Comparison of ENCODE assay signal across 1 cellular context in the genomic region with DNA sequence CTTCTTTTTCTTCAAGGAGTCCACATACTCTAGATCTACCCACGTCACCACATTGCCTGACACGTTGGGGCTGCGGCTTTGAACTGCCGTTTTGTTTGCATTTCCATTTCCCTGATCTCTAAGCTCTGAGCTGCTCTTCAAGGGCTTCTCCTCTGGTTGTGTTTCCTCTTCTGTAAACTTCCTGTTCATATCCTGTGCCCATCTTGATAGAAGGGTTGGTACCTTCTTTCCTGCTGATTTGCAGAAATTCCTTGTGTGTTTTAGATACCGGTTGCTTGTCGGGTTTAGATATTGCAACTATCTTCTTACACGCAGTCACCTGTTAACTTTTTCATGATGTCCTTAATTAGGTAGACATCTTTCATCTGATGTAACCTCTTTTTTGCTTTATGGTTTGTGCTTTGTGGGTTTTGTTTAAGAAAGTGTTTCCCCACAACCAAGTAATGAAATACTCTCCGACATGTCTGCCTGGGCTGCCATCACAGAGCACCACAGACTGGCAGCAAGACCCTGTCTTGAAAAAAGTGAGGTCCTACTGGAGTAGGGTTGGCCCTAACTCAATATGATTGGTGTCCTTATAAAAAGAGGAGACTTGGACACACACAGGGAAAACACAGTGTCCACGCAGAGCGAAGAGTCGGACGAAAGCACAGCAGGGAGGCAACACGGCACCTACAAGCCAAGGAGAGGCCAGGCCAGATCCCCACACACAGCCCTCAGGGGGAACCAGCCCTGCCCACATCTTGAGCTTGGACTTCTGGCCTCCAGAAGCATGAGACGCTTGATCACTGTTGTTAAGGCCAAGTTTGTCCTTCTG.
TF ChIP-seq lines count a peak whose summit lies in the region.

No MANE protein-coding gene starts in this region.

TF ChIP-seq in HepG2, 621 proteins besides CTCF, POLR2A, EP300 and RAD21 (continued from another document and continues in another):
- no peak for TF ChIP-seq ZNF451 (CRISPR knock-in tag; IDR thresholded peaks at IDR 0.05)
- TF ChIP-seq, protein P1, sequence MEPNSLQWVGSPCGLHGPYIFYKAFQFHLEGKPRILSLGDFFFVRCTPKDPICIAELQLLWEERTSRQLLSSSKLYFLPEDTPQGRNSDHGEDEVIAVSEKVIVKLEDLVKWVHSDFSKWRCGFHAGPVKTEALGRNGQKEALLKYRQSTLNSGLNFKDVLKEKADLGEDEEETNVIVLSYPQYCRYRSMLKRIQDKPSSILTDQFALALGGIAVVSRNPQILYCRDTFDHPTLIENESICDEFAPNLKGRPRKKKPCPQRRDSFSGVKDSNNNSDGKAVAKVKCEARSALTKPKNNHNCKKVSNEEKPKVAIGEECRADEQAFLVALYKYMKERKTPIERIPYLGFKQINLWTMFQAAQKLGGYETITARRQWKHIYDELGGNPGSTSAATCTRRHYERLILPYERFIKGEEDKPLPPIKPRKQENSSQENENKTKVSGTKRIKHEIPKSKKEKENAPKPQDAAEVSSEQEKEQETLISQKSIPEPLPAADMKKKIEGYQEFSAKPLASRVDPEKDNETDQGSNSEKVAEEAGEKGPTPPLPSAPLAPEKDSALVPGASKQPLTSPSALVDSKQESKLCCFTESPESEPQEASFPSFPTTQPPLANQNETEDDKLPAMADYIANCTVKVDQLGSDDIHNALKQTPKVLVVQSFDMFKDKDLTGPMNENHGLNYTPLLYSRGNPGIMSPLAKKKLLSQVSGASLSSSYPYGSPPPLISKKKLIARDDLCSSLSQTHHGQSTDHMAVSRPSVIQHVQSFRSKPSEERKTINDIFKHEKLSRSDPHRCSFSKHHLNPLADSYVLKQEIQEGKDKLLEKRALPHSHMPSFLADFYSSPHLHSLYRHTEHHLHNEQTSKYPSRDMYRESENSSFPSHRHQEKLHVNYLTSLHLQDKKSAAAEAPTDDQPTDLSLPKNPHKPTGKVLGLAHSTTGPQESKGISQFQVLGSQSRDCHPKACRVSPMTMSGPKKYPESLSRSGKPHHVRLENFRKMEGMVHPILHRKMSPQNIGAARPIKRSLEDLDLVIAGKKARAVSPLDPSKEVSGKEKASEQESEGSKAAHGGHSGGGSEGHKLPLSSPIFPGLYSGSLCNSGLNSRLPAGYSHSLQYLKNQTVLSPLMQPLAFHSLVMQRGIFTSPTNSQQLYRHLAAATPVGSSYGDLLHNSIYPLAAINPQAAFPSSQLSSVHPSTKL (CRISPR knock-in tag; IDR thresholded peaks at IDR 0.05) = peak; percentile 77
- no peak for TF ChIP-seq ZXDC (CRISPR knock-in tag; IDR thresholded peaks at IDR 0.05)
- TF ChIP-seq THAP8 (CRISPR knock-in tag; IDR thresholded peaks at IDR 0.05; ENCODE audit: borderline replicate concordance) = no peak
- 0 out of 2 replicates have a peak, but pooled peaks have one; percentile 31 for TF ChIP-seq REPIN1 (CRISPR knock-in tag; IDR thresholded peaks at IDR 0.05; ENCODE audit: borderline replicate concordance, low read depth)
- no peak for TF ChIP-seq ZSCAN30 (CRISPR knock-in tag; IDR thresholded peaks at IDR 0.05)
- TF ChIP-seq TAF15 (IDR thresholded peaks at IDR 0.05; ENCODE audit: low read depth, low read length, poor library complexity, severe bottlenecking) = no peak
- TF ChIP-seq THYN1 (CRISPR knock-in tag; IDR thresholded peaks at IDR 0.05; ENCODE audit: borderline replicate concordance, low read depth) = no peak
- TF ChIP-seq TCF12 (IDR thresholded peaks at IDR 0.05) = no peak
- no peak for TF ChIP-seq TCF12 (CRISPR knock-in tag; IDR thresholded peaks at IDR 0.05)
- TF ChIP-seq FOXM1 (CRISPR knock-in tag; IDR thresholded peaks at IDR 0.05) = no peak
- no peak for TF ChIP-seq RARG (CRISPR knock-in tag; IDR thresholded peaks at IDR 0.05; ENCODE audit: low read depth)
- TF ChIP-seq, protein P2, sequence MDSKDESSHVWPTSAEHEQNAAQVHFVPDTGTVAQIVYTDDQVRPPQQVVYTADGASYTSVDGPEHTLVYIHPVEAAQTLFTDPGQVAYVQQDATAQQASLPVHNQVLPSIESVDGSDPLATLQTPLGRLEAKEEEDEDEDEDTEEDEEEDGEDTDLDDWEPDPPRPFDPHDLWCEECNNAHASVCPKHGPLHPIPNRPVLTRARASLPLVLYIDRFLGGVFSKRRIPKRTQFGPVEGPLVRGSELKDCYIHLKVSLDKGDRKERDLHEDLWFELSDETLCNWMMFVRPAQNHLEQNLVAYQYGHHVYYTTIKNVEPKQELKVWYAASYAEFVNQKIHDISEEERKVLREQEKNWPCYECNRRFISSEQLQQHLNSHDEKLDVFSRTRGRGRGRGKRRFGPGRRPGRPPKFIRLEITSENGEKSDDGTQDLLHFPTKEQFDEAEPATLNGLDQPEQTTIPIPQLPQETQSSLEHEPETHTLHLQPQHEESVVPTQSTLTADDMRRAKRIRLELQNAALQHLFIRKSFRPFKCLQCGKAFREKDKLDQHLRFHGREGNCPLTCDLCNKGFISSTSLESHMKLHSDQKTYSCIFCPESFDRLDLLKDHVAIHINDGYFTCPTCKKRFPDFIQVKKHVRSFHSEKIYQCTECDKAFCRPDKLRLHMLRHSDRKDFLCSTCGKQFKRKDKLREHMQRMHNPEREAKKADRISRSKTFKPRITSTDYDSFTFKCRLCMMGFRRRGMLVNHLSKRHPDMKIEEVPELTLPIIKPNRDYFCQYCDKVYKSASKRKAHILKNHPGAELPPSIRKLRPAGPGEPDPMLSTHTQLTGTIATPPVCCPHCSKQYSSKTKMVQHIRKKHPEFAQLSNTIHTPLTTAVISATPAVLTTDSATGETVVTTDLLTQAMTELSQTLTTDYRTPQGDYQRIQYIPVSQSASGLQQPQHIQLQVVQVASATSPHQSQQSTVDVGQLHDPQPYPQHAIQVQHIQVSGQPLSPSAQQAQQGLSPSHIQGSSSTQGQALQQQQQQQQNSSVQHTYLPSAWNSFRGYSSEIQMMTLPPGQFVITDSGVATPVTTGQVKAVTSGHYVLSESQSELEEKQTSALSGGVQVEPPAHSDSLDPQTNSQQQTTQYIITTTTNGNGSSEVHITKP (CRISPR knock-in tag; IDR thresholded peaks at IDR 0.05; ENCODE audit: low read depth) = peak; percentile 43
- TF ChIP-seq SAP130 (CRISPR knock-in tag; IDR thresholded peaks at IDR 0.05; ENCODE audit: low read depth) = peak; percentile 71
- TF ChIP-seq, protein P3, sequence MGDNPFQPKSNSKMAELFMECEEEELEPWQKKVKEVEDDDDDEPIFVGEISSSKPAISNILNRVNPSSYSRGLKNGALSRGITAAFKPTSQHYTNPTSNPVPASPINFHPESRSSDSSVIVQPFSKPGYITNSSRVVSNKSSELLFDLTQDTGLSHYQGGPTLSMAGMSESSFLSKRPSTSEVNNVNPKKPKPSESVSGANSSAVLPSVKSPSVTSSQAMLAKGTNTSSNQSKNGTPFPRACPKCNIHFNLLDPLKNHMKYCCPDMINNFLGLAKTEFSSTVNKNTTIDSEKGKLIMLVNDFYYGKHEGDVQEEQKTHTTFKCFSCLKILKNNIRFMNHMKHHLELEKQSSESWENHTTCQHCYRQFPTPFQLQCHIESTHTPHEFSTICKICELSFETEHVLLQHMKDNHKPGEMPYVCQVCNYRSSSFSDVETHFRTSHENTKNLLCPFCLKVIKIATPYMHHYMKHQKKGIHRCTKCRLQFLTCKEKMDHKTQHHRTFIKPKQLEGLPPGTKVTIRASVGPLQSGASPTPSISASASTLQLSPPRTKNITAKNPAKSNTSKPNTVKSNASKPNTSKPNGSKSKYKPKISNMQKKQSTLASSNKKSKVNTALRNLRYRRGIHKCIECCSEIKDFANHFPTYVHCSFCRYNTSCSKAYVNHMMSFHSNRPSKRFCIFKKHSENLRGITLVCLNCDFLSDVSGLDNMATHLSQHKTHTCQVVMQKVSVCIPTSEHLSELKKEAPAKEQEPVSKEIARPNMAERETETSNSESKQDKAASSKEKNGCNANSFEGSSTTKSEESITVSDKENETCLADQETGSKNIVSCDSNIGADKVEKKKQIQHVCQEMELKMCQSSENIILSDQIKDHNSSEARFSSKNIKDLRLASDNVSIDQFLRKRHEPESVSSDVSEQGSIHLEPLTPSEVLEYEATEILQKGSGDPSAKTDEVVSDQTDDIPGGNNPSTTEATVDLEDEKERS (CRISPR knock-in tag; IDR thresholded peaks at IDR 0.05) = no peak
- TF ChIP-seq, protein P4, sequence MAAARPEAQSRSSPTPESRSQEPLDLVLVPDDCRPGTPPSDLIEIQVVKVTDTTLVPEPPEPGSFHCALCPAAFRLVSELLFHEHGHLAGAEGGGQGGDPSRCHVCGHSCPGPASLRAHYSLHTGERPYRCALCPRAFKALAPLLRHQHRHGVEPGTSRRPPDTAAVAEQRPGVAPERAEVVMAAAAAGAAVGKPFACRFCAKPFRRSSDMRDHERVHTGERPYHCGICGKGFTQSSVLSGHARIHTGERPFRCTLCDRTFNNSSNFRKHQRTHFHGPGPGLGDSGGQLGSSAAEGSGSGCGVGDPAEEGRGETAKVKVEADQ (CRISPR knock-in tag; IDR thresholded peaks at IDR 0.05; ENCODE audit: borderline replicate concordance) = no peak
- peak; percentile 47; the same call in 1 of the 2 replicates for TF ChIP-seq ELF1 (CRISPR knock-in tag; IDR thresholded peaks at IDR 0.05)
- no peak for TF ChIP-seq ZFP36L2 (CRISPR knock-in tag; IDR thresholded peaks at IDR 0.05)
- TF ChIP-seq, protein P5, sequence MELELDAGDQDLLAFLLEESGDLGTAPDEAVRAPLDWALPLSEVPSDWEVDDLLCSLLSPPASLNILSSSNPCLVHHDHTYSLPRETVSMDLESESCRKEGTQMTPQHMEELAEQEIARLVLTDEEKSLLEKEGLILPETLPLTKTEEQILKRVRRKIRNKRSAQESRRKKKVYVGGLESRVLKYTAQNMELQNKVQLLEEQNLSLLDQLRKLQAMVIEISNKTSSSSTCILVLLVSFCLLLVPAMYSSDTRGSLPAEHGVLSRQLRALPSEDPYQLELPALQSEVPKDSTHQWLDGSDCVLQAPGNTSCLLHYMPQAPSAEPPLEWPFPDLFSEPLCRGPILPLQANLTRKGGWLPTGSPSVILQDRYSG (CRISPR knock-in tag; IDR thresholded peaks at IDR 0.05) = no peak
- no peak for TF ChIP-seq ZNF766 (CRISPR knock-in tag; IDR thresholded peaks at IDR 0.05; ENCODE audit: borderline replicate concordance)
- no peak for TF ChIP-seq STAG1 (CRISPR knock-in tag; IDR thresholded peaks at IDR 0.05)
- no peak for TF ChIP-seq ZBTB39 (CRISPR knock-in tag; IDR thresholded peaks at IDR 0.05)
- TF ChIP-seq MAF1 (CRISPR knock-in tag; IDR thresholded peaks at IDR 0.05; ENCODE audit: borderline replicate concordance) = no peak
- no peak for TF ChIP-seq FOSL2 (CRISPR knock-in tag; IDR thresholded peaks at IDR 0.05)
- TF ChIP-seq ISX (CRISPR knock-in tag; conservative IDR thresholded peaks at IDR 0.05) = no peak
- TF ChIP-seq, protein P6, sequence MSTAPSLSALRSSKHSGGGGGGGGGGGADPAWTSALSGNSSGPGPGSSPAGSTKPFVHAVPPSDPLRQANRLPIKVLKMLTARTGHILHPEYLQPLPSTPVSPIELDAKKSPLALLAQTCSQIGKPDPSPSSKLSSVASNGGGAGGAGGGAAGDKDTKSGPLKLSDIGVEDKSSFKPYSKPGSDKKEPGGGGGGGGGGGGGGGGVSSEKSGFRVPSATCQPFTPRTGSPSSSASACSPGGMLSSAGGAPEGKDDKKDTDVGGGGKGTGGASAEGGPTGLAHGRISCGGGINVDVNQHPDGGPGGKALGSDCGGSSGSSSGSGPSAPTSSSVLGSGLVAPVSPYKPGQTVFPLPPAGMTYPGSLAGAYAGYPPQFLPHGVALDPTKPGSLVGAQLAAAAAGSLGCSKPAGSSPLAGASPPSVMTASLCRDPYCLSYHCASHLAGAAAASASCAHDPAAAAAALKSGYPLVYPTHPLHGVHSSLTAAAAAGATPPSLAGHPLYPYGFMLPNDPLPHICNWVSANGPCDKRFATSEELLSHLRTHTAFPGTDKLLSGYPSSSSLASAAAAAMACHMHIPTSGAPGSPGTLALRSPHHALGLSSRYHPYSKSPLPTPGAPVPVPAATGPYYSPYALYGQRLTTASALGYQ (CRISPR knock-in tag; IDR thresholded peaks at IDR 0.05) = peak; percentile 37; the same call in 1 of the 2 replicates
- TF ChIP-seq, protein P7, sequence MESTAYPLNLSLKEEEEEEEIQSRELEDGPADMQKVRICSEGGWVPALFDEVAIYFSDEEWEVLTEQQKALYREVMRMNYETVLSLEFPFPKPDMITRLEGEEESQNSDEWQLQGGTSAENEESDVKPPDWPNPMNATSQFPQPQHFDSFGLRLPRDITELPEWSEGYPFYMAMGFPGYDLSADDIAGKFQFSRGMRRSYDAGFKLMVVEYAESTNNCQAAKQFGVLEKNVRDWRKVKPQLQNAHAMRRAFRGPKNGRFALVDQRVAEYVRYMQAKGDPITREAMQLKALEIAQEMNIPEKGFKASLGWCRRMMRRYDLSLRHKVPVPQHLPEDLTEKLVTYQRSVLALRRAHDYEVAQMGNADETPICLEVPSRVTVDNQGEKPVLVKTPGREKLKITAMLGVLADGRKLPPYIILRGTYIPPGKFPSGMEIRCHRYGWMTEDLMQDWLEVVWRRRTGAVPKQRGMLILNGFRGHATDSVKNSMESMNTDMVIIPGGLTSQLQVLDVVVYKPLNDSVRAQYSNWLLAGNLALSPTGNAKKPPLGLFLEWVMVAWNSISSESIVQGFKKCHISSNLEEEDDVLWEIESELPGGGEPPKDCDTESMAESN (CRISPR knock-in tag; conservative IDR thresholded peaks at IDR 0.05) = no peak
